ENCODE assay signal across 32 cellular contexts in the genomic region with DNA sequence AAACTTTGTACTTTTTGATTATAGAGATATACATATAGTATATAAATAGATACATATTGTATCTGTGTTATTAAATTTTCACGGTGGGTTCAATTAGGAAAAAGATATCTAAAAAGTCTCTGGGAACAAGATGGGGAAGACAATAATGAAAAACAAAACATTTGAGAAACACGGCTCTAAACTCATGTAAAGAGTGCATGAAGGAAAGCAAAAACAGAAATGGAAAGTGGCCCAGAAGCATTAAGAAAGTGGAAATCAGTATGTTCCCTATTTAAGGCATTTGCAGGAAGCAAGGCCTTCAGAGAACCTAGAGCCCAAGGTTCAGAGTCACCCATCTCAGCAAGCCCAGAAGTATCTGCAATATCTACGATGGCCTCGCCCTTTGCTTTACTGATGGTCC. TPM values are rescaled to one million over a fixed set of nuclear protein-coding genes. Genes with fewer than 3 reads are reported as not detected.
"Had no signal": no experiment of that assay in that cellular context is flagged by ENCODE, and none has a peak within 500 bp of the region (broad histone marks: within the 10 kb centered on the region; RNA-seq: fewer than 3 reads in every experiment).

Gene IFNA1, plus strand, starts transcription at position 301 of the 400 bp plus-strand sequence. Its CDS starts 69 bp downstream, at position 370.

- H3K9me3 ChIP-seq: testis, thoracic aorta, thyroid gland, tibial artery, transverse colon, upper lobe of left lung, upper lobe of right lung, uterus, vagina had no signal

- FAIRE-seq: urothelium cell line had no signal

- H3K4me3 Mint-ChIP-seq: stimulated activated memory B cell treated with anti-CD40 and anti-IgM and Interleukin-4, amounts not matched to agents 10 μg/mL and 1 μg/mL and 100 μg/mL, for 72 hours; stimulated activated naive B cell treated with anti-CD40 and anti-IgM and Interleukin-4, amounts not matched to agents 10 μg/mL and 1 μg/mL and 100 μg/mL, for 72 hours; stimulated activated naive CD8-positive, alpha-beta T cell treated with anti-CD3 and anti-CD28 coated beads, Interleukin-15, amount 100 ng/mL, for 72 hours; stimulated activated naive CD8-positive, alpha-beta T cell treated with anti-CD3 and anti-CD28 coated beads, Interleukin-15, Interleukin-2, amounts not matched to agents 100 ng/mL and 50 ng/mL, for 24 hours; type B pancreatic cell had no signal

- H3K27ac Mint-ChIP-seq: stimulated activated memory B cell treated with anti-CD40 and anti-IgM and Interleukin-4, amounts not matched to agents 10 μg/mL and 1 μg/mL and 100 μg/mL, for 72 hours; stimulated activated naive B cell treated with anti-CD40 and anti-IgM and Interleukin-4, amounts not matched to agents 10 μg/mL and 1 μg/mL and 100 μg/mL, for 72 hours; stimulated activated naive CD8-positive, alpha-beta T cell treated with anti-CD3 and anti-CD28 coated beads, Interleukin-15, amount 100 ng/mL, for 72 hours; stimulated activated naive CD8-positive, alpha-beta T cell treated with anti-CD3 and anti-CD28 coated beads, Interleukin-15, Interleukin-2, amounts not matched to agents 100 ng/mL and 50 ng/mL, for 24 hours; type B pancreatic cell had no signal

- H3K27ac ChIP-seq: stomach, suprapubic skin, testis, thoracic aorta, thyroid gland, tibial artery, tibial nerve, transverse colon, upper lobe of left lung, upper lobe of right lung, uterus, vagina had no signal

- H3K4me1 ChIP-seq: stomach, suprapubic skin, testis, thyroid gland, tibial artery, tibial nerve, transverse colon, upper lobe of left lung, upper lobe of right lung, uterus, vagina had no signal

- H3K36me3 Mint-ChIP-seq: stimulated activated memory B cell treated with anti-CD40 and anti-IgM and Interleukin-4, amounts not matched to agents 10 μg/mL and 1 μg/mL and 100 μg/mL, for 72 hours; stimulated activated naive B cell treated with anti-CD40 and anti-IgM and Interleukin-4, amounts not matched to agents 10 μg/mL and 1 μg/mL and 100 μg/mL, for 72 hours; type B pancreatic cell had no signal

- H3K27me3 ChIP-seq: suprapubic skin, testis, thyroid gland, tibial artery, tibial nerve, transverse colon, upper lobe of left lung, vagina had no signal

- ATAC-seq: stimulated activated memory B cell treated with anti-CD40 and anti-IgM and Interleukin-4, amounts not matched to agents 10 μg/mL and 1 μg/mL and 100 μg/mL, for 72 hours; stimulated activated naive B cell treated with anti-CD40 and anti-IgM and Interleukin-4, amounts not matched to agents 10 μg/mL and 1 μg/mL and 100 μg/mL, for 72 hours; stimulated activated naive CD8-positive, alpha-beta T cell treated with anti-CD3 and anti-CD28 coated beads, Interleukin-15, amount 100 ng/mL, for 72 hours; stimulated activated naive CD8-positive, alpha-beta T cell treated with anti-CD3 and anti-CD28 coated beads, Interleukin-15, Interleukin-2, amounts not matched to agents 100 U/mL and 50 U/mL, for 24 hours; upper lobe of right lung had no signal

- H3K4me3 ChIP-seq: stomach, suprapubic skin, testis, thoracic aorta, thyroid gland, tibial artery, tibial nerve, transverse colon, upper lobe of left lung, upper lobe of right lung, uterus, vagina had no signal

- DNase-seq: stimulated activated CD4-positive, alpha-beta T cell treated with anti-CD3 and anti-CD28 coated beads, Interleukin-2, amount 100 ng/mL, for 48 hours; stimulated activated CD4-positive, alpha-beta T cell treated with anti-CD3 and anti-CD28 coated beads, Interleukin-4, amount 100 ng/mL, for 1 hour; stimulated activated CD4-positive, alpha-beta T cell treated with anti-CD3 and anti-CD28 coated beads, Interleukin-4, amount 100 ng/mL, for 24 hours; stimulated activated CD4-positive, alpha-beta T cell treated with anti-CD3 and anti-CD28 coated beads, Interleukin-4, amount 100 ng/mL, for 4 hours; stimulated activated CD8-positive, alpha-beta memory T cell treated with anti-CD3 and anti-CD28 coated beads, Interleukin-4, amount 100 ng/mL, for 48 hours; stimulated activated naive B cell treated with anti-CD40 and anti-IgM and Interleukin-4, amounts not matched to agents 10 μg/mL and 1 μg/mL and 100 μg/mL, for 72 hours; stimulated activated naive CD4-positive, alpha-beta T cell; stimulated activated naive CD4-positive, alpha-beta T cell treated with Interleukin-2 at 50 U/mL for 16 hours; stimulated activated naive CD8-positive, alpha-beta T cell treated with anti-CD3 and anti-CD28 coated beads, Interleukin-15, amount 100 ng/mL, for 72 hours; stimulated activated naive CD8-positive, alpha-beta T cell treated with anti-CD3 and anti-CD28 coated beads, Interleukin-15, Interleukin-2, amounts not matched to agents 100 U/mL and 50 U/mL, for 24 hours; stomach; substantia nigra; testis; thyroid gland; tibial artery; transverse colon; trophoblast cell; upper lobe of left lung; upper lobe of right lung; uterus had no signal

- H3K36me3 ChIP-seq: stomach, suprapubic skin, thoracic aorta, thyroid gland, tibial artery, tibial nerve, transverse colon, upper lobe of left lung, upper lobe of right lung, uterus, vagina had no signal

- H3K9me3 Mint-ChIP-seq: stimulated activated memory B cell treated with anti-CD40 and anti-IgM and Interleukin-4, amounts not matched to agents 10 μg/mL and 1 μg/mL and 100 μg/mL, for 72 hours; stimulated activated naive B cell treated with anti-CD40 and anti-IgM and Interleukin-4, amounts not matched to agents 10 μg/mL and 1 μg/mL and 100 μg/mL, for 72 hours; stimulated activated naive CD8-positive, alpha-beta T cell treated with anti-CD3 and anti-CD28 coated beads, Interleukin-15, amount 100 ng/mL, for 72 hours; stimulated activated naive CD8-positive, alpha-beta T cell treated with anti-CD3 and anti-CD28 coated beads, Interleukin-15, Interleukin-2, amounts not matched to agents 100 ng/mL and 50 ng/mL, for 24 hours; type B pancreatic cell had no signal

RNA-seq across cellular contexts. Expression of gene IFNA1, which starts in this region (rescaled TPM):
- total RNA-seq: stomach, subcutaneous adipose tissue, suprapubic skin, temporal lobe, testis, thoracic aorta, thyroid gland, tibial nerve, transverse colon, upper lobe of right lung, ureter, urinary bladder, uterus, vagina had no signal
- polyA plus RNA-seq: stomach, urinary bladder had no signal
